Comparison of ENCODE assay signal across 4 cellular contexts in genomic region chr1:151782026-151782425, GRCh38. TPM values are rescaled to one million over a fixed set of nuclear protein-coding genes. Genes with fewer than 3 reads are reported as not detected.
"Had no signal": no experiment of that assay in that cellular context is flagged by ENCODE, and none has a peak within 500 bp of the region (broad histone marks: within the 10 kb centered on the region; RNA-seq: fewer than 3 reads in every experiment).

No MANE protein-coding gene starts in this region.

RNA-seq across cellular contexts. Expression of gene LINGO4, which starts 23.2 kb away (rescaled TPM):
- total RNA-seq: LHCN-M2, M059J, MCF 10A, NCI-H460 had no signal

RNA-seq across cellular contexts. Expression of gene RORC, which starts 49.6 kb away (rescaled TPM):
- total RNA-seq: LHCN-M2, M059J had no signal

RNA-seq across cellular contexts. Expression of gene C2CD4D, which starts 57.6 kb away (rescaled TPM):
- total RNA-seq: LHCN-M2, M059J, MCF 10A, NCI-H460 had no signal
